20 cellular contexts compared by ENCODE assay signal in genomic region chr2:1973636-1974035, GRCh38.
A peak's percentile ranks its signal among the peaks of the same experiment; 100 is the strongest.
DNase-seq lines count a peak whose midpoint lies in the region; ATAC-seq and TF ChIP-seq lines count a peak whose summit lies in the region.
"Had no signal": no experiment of that assay in that cellular context is flagged by ENCODE, and none has a peak within 500 bp of the region (broad histone marks: within the 10 kb centered on the region; RNA-seq: fewer than 3 reads in every experiment).

No MANE protein-coding gene starts in this region.

- H3K36me3 ChIP-seq in mesenchymal stem cell (ENCODE audit: control insufficient read depth in 1 of 2, insufficient read depth in 2 of 2, low read depth in 1 of 2, low read length in 2 of 2): no peaks in the 10 kb centered on the region
- no peaks in the 10 kb centered on the region for H3K36me3 ChIP-seq in tibial artery
- H3K36me3 ChIP-seq: transverse colon had no signal

- peaks cover 43% of the 10 kb centered on the region for H3K27me3 Mint-ChIP-seq in mesothelial cell of epicardium (ENCODE audit: low read depth)
- H3K27me3 Mint-ChIP-seq: CD8-positive, alpha-beta memory T cell had no signal

- no peak overlapping the region for H4K91ac ChIP-seq in mesenchymal stem cell (ENCODE audit: low read length)

- peak overlapping the region; percentile 56 for H3K27ac ChIP-seq in angular gyrus (ENCODE audit: low read depth, low read length)
- H3K27ac ChIP-seq in mesenchymal stem cell (ENCODE audit: low read length, poor library complexity, severe bottlenecking): peak overlapping the region; percentile 41
- H3K27ac ChIP-seq in tibial artery: no peak overlapping the region
- H3K27ac ChIP-seq: body of pancreas, foreskin keratinocyte, transverse colon had no signal

- no peak overlapping the region for H2AFZ ChIP-seq in mesenchymal stem cell (ENCODE audit: low read depth, low read length)

- no peak overlapping the region for H3K9ac ChIP-seq in mesenchymal stem cell (ENCODE audit: low read length)

- WGBS in mesenchymal stem cell: 69% methylated on average over 5 of the region's 5 CpGs

- peak overlapping the region; percentile 21 for H2AK5ac ChIP-seq in mesenchymal stem cell (ENCODE audit: low read length, severe bottlenecking)

- no peak overlapping the region for H2BK120ac ChIP-seq in mesenchymal stem cell (ENCODE audit: low read depth, low read length)

- ATAC-seq in GM19351 (IDR thresholded peaks at IDR 0.05; ENCODE audit: unreplicated experiment): no peak
- ATAC-seq: activated naive CD4-positive, alpha-beta T cell treated with anti-CD3 and anti-CD28 coated beads, Interleukin-2, amount 50 U/mL, for 72 hours; activated T-cell treated with anti-CD3 and anti-CD28 coated beads, Interleukin-2, amount 50 U/mL, for 72 hours; foreskin keratinocyte; natural killer cell treated with Interleukin-12 subunit alpha and Interleukin-12 subunit beta and Interleukin-15 and Interleukin-18, amount 100 ng/mL, for 72 hours had no signal

- H3K4me3 Mint-ChIP-seq in mesothelial cell of epicardium: no peak overlapping the region
- H3K4me3 Mint-ChIP-seq: activated T-cell treated with anti-CD3 and anti-CD28 coated beads, Interleukin-2, amount 50 U/mL, for 72 hours; CD8-positive, alpha-beta memory T cell; natural killer cell treated with Interleukin-12 subunit alpha and Interleukin-12 subunit beta and Interleukin-15 and Interleukin-18, amount 100 ng/mL, for 72 hours had no signal

- H3K4me3 ChIP-seq in mesenchymal stem cell (ENCODE audit: insufficient read depth in 1 of 2, low read depth in 1 of 2, low read length in 2 of 2) (no peak overlapping the region), tibial artery (no peak overlapping the region)
- H3K4me3 ChIP-seq: body of pancreas, transverse colon had no signal

- H4K8ac ChIP-seq in mesenchymal stem cell (ENCODE audit: low read length): no peak overlapping the region

- H3K27me3 ChIP-seq in mesenchymal stem cell (ENCODE audit: control insufficient read depth in 1 of 2, insufficient read depth in 1 of 2, low read length in 2 of 2) (peaks cover 0 to 6% of the 10 kb centered on the region in 2 experiments), tibial artery (no peaks in the 10 kb centered on the region)
- H3K27me3 ChIP-seq: body of pancreas, foreskin keratinocyte, transverse colon had no signal

- H3K9me3 ChIP-seq in mesenchymal stem cell (ENCODE audit: control insufficient read depth, low read length) (no peaks in the 10 kb centered on the region), tibial artery (no peaks in the 10 kb centered on the region)
- H3K9me3 ChIP-seq: body of pancreas, transverse colon had no signal

- H3K79me1 ChIP-seq in mesenchymal stem cell (replicated peaks; ENCODE audit: low read length, poor library complexity, severe bottlenecking): no peaks in the 10 kb centered on the region

- H3K18ac ChIP-seq in mesenchymal stem cell (ENCODE audit: low read depth in 1 of 2, low read length in 2 of 2): no peak overlapping the region

- H3K9me3 Mint-ChIP-seq in mesothelial cell of epicardium: no peaks in the 10 kb centered on the region
- H3K9me3 Mint-ChIP-seq: activated naive CD4-positive, alpha-beta T cell treated with anti-CD3 and anti-CD28 coated beads, Interleukin-2, amount 50 U/mL, for 72 hours; activated T-cell treated with anti-CD3 and anti-CD28 coated beads, Interleukin-2, amount 50 U/mL, for 72 hours; CD8-positive, alpha-beta memory T cell; natural killer cell treated with Interleukin-12 subunit alpha and Interleukin-12 subunit beta and Interleukin-15 and Interleukin-18, amount 100 ng/mL, for 72 hours had no signal

- no peak overlapping the region for H2BK15ac ChIP-seq in mesenchymal stem cell (ENCODE audit: low read depth, poor library complexity, severe bottlenecking)

- H3K4me1 ChIP-seq in mesenchymal stem cell (ENCODE audit: control insufficient read depth, insufficient read depth, low read depth, low read length) (peaks cover 28% of the 10 kb centered on the region), tibial artery (no peaks in the 10 kb centered on the region)
- H3K4me1 ChIP-seq: body of pancreas, foreskin keratinocyte, transverse colon had no signal

- H3K36me3 Mint-ChIP-seq in mesothelial cell of epicardium: no peaks in the 10 kb centered on the region
- H3K36me3 Mint-ChIP-seq: activated naive CD4-positive, alpha-beta T cell treated with anti-CD3 and anti-CD28 coated beads, Interleukin-2, amount 50 U/mL, for 72 hours; CD8-positive, alpha-beta memory T cell; natural killer cell treated with Interleukin-12 subunit alpha and Interleukin-12 subunit beta and Interleukin-15 and Interleukin-18, amount 100 ng/mL, for 72 hours had no signal

- H3K4me2 ChIP-seq in mesenchymal stem cell (ENCODE audit: low read length, poor library complexity, severe bottlenecking): no peak overlapping the region

- H3K27ac Mint-ChIP-seq in mesothelial cell of epicardium: no peak overlapping the region
- H3K27ac Mint-ChIP-seq: activated naive CD4-positive, alpha-beta T cell treated with anti-CD3 and anti-CD28 coated beads, Interleukin-2, amount 50 U/mL, for 72 hours; activated T-cell treated with anti-CD3 and anti-CD28 coated beads, Interleukin-2, amount 50 U/mL, for 72 hours; CD8-positive, alpha-beta memory T cell; natural killer cell treated with Interleukin-12 subunit alpha and Interleukin-12 subunit beta and Interleukin-15 and Interleukin-18, amount 100 ng/mL, for 72 hours had no signal

- peaks cover 28% of the 10 kb centered on the region for H3K4me1 Mint-ChIP-seq in mesothelial cell of epicardium
- H3K4me1 Mint-ChIP-seq: CD8-positive, alpha-beta memory T cell had no signal

- H3K14ac ChIP-seq in mesenchymal stem cell (ENCODE audit: low read length in 2 of 2): no peak overlapping the region

- TF ChIP-seq CTCF in mesothelial cell of epicardium (IDR thresholded peaks at IDR 0.05; ENCODE audit: unreplicated experiment) (no peak), tibial artery (IDR thresholded peaks at IDR 0.05) (no peak)

- in situ Hi-C loops in G401 (cut with HindIII; ENCODE audit: low sequenced_read_pairs): no loop called here

- H2BK12ac ChIP-seq in mesenchymal stem cell (ENCODE audit: low read length in 2 of 2): no peak overlapping the region

- intact Hi-C loops in tibial artery (cut with DNase I; ENCODE audit: low total_unique reads): no loop called here

- H3K4ac ChIP-seq in mesenchymal stem cell (ENCODE audit: low read depth in 1 of 2, low read length in 2 of 2): no peak overlapping the region

- peak overlapping the region; percentile 91 for H2BK5ac ChIP-seq in mesenchymal stem cell (ENCODE audit: low read depth, low read length, poor library complexity, severe bottlenecking)

- no peak overlapping the region for H3K23ac ChIP-seq in mesenchymal stem cell (ENCODE audit: low read length in 2 of 2)

- DNase-seq in G401 (ENCODE audit: low spot score): peak; percentile 80
- peak; percentile 13 for DNase-seq in NCI-H2107 (lab: John Stamatoyannopoulos, UW)
- no peak for DNase-seq in mesenchymal stem cell
- no peak for DNase-seq in mesothelial cell of epicardium (ENCODE audit: low spot score in 2 of 2, unreplicated experiment in 2 of 2)
- no peak for DNase-seq in tibial artery
- DNase-seq in CD1c-positive myeloid dendritic cell (ENCODE audit: extremely low spot score): no peak
- DNase-seq: activated CD4-positive, CD25-positive, alpha-beta regulatory T cell treated with anti-CD3 and anti-CD28 coated beads, Interleukin-2, amount 50 U/mL, for 72 hours; activated CD8-positive, alpha-beta memory T cell treated with anti-CD3 and anti-CD28 coated beads for 24 hours; activated T-cell treated with anti-CD3 and anti-CD28 coated beads, Interleukin-2, amount 50 U/mL, for 72 hours; body of pancreas; CD8-positive, alpha-beta memory T cell; foreskin keratinocyte; RPMI8226; stimulated activated naive CD4-positive, alpha-beta T cell; T1000; transverse colon had no signal

Comparison
In these comparisons a context has a peak if more than half of its experiments do, and no peak if none do; other contexts are left out.
1. DNase-seq: peak in G401 (single experiment) and NCI-H2107 (single experiment); none in mesenchymal stem cell (single experiment), mesothelial cell of epicardium (0 of 2), tibial artery (0 of 2) and CD1c-positive myeloid dendritic cell (single experiment).
2. H3K27ac ChIP-seq: peak in angular gyrus (single experiment) and mesenchymal stem cell (single experiment); none in tibial artery (0 of 2).